ENCODE assay signal across 12 cellular contexts in the genomic region with DNA sequence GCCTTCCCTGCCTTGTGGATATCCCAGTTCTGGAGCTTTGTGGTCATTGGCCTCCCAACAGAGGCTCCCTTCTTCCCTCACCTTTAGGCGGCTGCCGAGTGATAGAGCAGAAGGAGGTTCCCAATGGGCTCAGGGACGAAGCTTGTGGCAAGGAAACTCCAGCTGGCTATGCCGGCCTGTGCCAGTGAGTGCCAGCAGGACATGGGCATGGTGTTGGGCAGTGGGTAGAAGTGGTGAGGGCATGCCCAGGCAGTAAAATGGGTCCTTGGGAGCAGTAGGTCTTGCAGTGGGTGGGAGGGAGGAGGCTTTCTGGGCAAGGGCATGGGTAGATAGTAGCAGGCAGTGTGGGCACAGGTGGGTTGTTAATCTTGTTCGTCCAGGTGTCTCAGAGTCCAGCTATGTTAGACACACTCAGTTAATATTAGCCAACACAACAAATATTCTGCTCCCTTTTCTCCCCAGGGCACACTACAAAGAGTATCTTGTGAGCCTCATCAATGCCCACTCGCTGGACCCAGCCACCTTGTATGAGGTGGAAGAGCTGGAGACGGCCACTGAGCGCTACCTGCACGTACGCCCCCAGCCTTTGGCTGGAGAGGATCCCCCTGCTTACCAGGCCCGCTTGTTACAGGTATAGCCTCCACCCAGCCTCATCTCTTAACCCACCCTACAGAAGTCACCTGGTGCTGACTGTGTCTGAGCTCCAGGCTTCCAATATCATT. TPM values are rescaled to one million over a fixed set of nuclear protein-coding genes. Genes with fewer than 3 reads are reported as not detected.
DNase-seq lines count a peak whose midpoint lies in the region; ATAC-seq, FAIRE-seq and TF ChIP-seq lines count a peak whose summit lies in the region.
"Had no signal": no experiment of that assay in that cellular context is flagged by ENCODE, and none has a peak within 500 bp of the region (broad histone marks: within the 10 kb centered on the region; RNA-seq: fewer than 3 reads in every experiment).

No MANE protein-coding gene starts in this region.

- H3K27me3 Mint-ChIP-seq in osteocyte (ENCODE audit: unreplicated experiment), result no peaks in the 10 kb centered on the region

- no peak overlapping the region for H2AFZ ChIP-seq in ACC112 (ENCODE audit: low read length, unreplicated experiment)

- H3K9me3 Mint-ChIP-seq in osteocyte (ENCODE audit: unreplicated experiment), result no peaks in the 10 kb centered on the region

- ATAC-seq in HG03196 (IDR thresholded peaks at IDR 0.05; ENCODE audit: unreplicated experiment) (peak; percentile 6), GM19397 (IDR thresholded peaks at IDR 0.05; ENCODE audit: unreplicated experiment) (no peak)

- peaks cover 34% of the 10 kb centered on the region for H3K36me3 ChIP-seq in ACC112 (ENCODE audit: insufficient read depth, low read length)

- peaks cover 38% of the 10 kb centered on the region for H3K36me3 Mint-ChIP-seq in osteocyte (ENCODE audit: unreplicated experiment)

- H3K4me1 Mint-ChIP-seq in osteocyte (ENCODE audit: unreplicated experiment), result peaks cover 25% of the 10 kb centered on the region

- peaks cover 34% of the 10 kb centered on the region for H3K79me2 ChIP-seq in ACC112 (ENCODE audit: control insufficient read depth, insufficient read depth, low read length, unreplicated experiment)

- H3K4me1 ChIP-seq in ACC112 (ENCODE audit: control insufficient read depth, insufficient read depth, low read length, unreplicated experiment), result peaks cover 22% of the 10 kb centered on the region

- H3K27ac ChIP-seq in ACC112 (ENCODE audit: low read depth, low read length), result peak overlapping the region; percentile 96
- peak overlapping the region in 1 of 2 donors; percentile 97 for H3K27ac ChIP-seq in coronary artery
- H3K27ac ChIP-seq: HL-60 had no signal

- H3K27ac Mint-ChIP-seq in osteocyte (ENCODE audit: unreplicated experiment), result peak overlapping the region; percentile 20

- peak; percentile 68 for DNase-seq in coronary artery (ENCODE audit: low spot score)
- DNase-seq in osteocyte (ENCODE audit: extremely low spot score, unreplicated experiment), result no peak
- DNase-seq in cortex of kidney (lab: John Stamatoyannopoulos, UW), result no peak
- DNase-seq in COLO668 (lab: John Stamatoyannopoulos, UW; ENCODE audit: unreplicated experiment), result no peak
- no peak for DNase-seq in H54 (ENCODE audit: insufficient read length, low spot score)
- DNase-seq: HCEC 1CT, left colon, NCI-H2081 treated with DMSO at 0.1 percent for 48 hours had no signal

- no peak for TF ChIP-seq CTCF in coronary artery (IDR thresholded peaks at IDR 0.05)
- no peak for TF ChIP-seq CTCF in osteocyte (IDR thresholded peaks at IDR 0.05)

- no peak overlapping the region for H3K4me3 Mint-ChIP-seq in osteocyte (ENCODE audit: unreplicated experiment)

- no peak for FAIRE-seq in H54 (lab: Jason Lieb, UNC)

- no peaks in the 10 kb centered on the region for H3K27me3 ChIP-seq in ACC112 (ENCODE audit: insufficient read depth, low read length)

- TF ChIP-seq POLR2A in H54 (IDR thresholded peaks at IDR 0.05; ENCODE audit: low read depth, low read length), result no peak

- H3K4me3 ChIP-seq in ACC112 (ENCODE audit: low read depth, low read length) (no peak overlapping the region), coronary artery (no peak overlapping the region)

RNA-seq across cellular contexts. Expression of a gene that starts 1.1 kb away (rescaled TPM):
- 58.9 and 62.5 TPM in 2 replicates for total RNA-seq in osteocyte

RNA-seq across cellular contexts. Expression of a gene that starts 11.9 kb away (rescaled TPM):
- 8.1 and 11.5 TPM in 2 replicates for total RNA-seq in osteocyte

RNA-seq across cellular contexts. Expression of a gene that starts 12.6 kb away (rescaled TPM):
- total RNA-seq in osteocyte, result 65.9 and 66.5 TPM in 2 replicates

RNA-seq across cellular contexts. Expression of a gene that starts 13.5 kb away (rescaled TPM):
- 86.2 and 91.8 TPM in 2 replicates for total RNA-seq in osteocyte

RNA-seq across cellular contexts. Expression of a gene that starts 18.5 kb away (rescaled TPM):
- total RNA-seq in osteocyte, result 13.6 and 15.6 TPM in 2 replicates
